Comparison of ENCODE assay signal across 14 cellular contexts in genomic region chr15:62118446-62118964, GRCh38. TPM values are rescaled to one million over a fixed set of nuclear protein-coding genes. Genes with fewer than 3 reads are reported as not detected.
DNase-seq lines count a peak whose midpoint lies in the region; ATAC-seq, FAIRE-seq and TF ChIP-seq lines count a peak whose summit lies in the region.
"Had no signal": no experiment of that assay in that cellular context is flagged by ENCODE, and none has a peak within 500 bp of the region (broad histone marks: within the 10 kb centered on the region; RNA-seq: fewer than 3 reads in every experiment).

No MANE protein-coding gene starts in this region.

- no peaks in the 10 kb centered on the region for H4K20me1 ChIP-seq in MM.1S (ENCODE audit: insufficient read depth, low read length)

- H3K27me3 Mint-ChIP-seq in activated T-helper 1 cell treated with anti-CD3 and anti-CD28 coated beads, Interleukin-12 subunit alpha, Interleukin-12 subunit beta, Interleukin-2, Interleukin-4 antibody, amounts not matched to agents 30 ng/mL and 10 ng/mL and 1 ng/mL, durations not matched to agents 14 hours and 24 hours and 36 hours (ENCODE audit: insufficient read depth) = peaks cover 2% of the 10 kb centered on the region

- H3K27ac Mint-ChIP-seq in activated naive CD4-positive, alpha-beta T cell treated with anti-CD3 and anti-CD28 coated beads, Interleukin-2, amount 50 U/mL, for 72 hours = peak overlapping the region; percentile 70 to 81
- H3K27ac Mint-ChIP-seq in activated T-helper 1 cell treated with anti-CD3 and anti-CD28 coated beads, Interleukin-12 subunit alpha, Interleukin-12 subunit beta, Interleukin-2, Interleukin-4 antibody, amounts not matched to agents 30 ng/mL and 10 ng/mL and 1 ng/mL, durations not matched to agents 14 hours and 24 hours and 36 hours = peak overlapping the region; percentile 60

- no peak overlapping the region for H2AFZ ChIP-seq in MM.1S (ENCODE audit: low read length)

- DNase-seq in activated naive CD4-positive, alpha-beta T cell treated with anti-CD3 and anti-CD28 coated beads, Interleukin-2, amount 50 U/mL, for 72 hours (ENCODE audit: low spot score in 2 of 2) = no peak
- DNase-seq in activated naive CD4-positive, alpha-beta T cell treated with Interleukin-2 at 50 U/mL for 16 hours = no peak
- DNase-seq in activated T-helper 1 cell treated with anti-CD3 and anti-CD28 coated beads, Interleukin-12 subunit alpha, Interleukin-12 subunit beta, Interleukin-2, Interleukin-4 antibody, amounts not matched to agents 30 ng/mL and 10 ng/mL and 1 ng/mL, durations not matched to agents 14 hours and 24 hours and 36 hours (ENCODE audit: low spot score) = no peak
- DNase-seq in MM.1S = no peak
- no peak for DNase-seq in AML-193 (lab: John Stamatoyannopoulos, UW)
- DNase-seq: activated CD4-positive, alpha-beta T cell treated with anti-CD3 and anti-CD28 coated beads, Interleukin-2, amount 50 U/mL, for 4 hours; BE2C; NCI-H2029 treated with DMSO at 0.1 percent for 48 hours had no signal

- peaks cover 34% of the 10 kb centered on the region for H3K4me1 Mint-ChIP-seq in activated T-helper 1 cell treated with anti-CD3 and anti-CD28 coated beads, Interleukin-12 subunit alpha, Interleukin-12 subunit beta, Interleukin-2, Interleukin-4 antibody, amounts not matched to agents 30 ng/mL and 10 ng/mL and 1 ng/mL, durations not matched to agents 14 hours and 24 hours and 36 hours (ENCODE audit: low read depth)

- no peaks in the 10 kb centered on the region for H3K79me2 ChIP-seq in MM.1S (ENCODE audit: low read length)

- H3F3A ChIP-seq in MM.1S (ENCODE audit: insufficient read depth, low read length) = no peaks in the 10 kb centered on the region

- 97% methylated on average over 8 of the region's 8 CpGs for WGBS in thymus

- no peak for ATAC-seq in activated naive CD4-positive, alpha-beta T cell treated with anti-CD3 and anti-CD28 coated beads, Interleukin-2, amount 50 U/mL, for 72 hours
- ATAC-seq in GM18907 (IDR thresholded peaks at IDR 0.05; ENCODE audit: unreplicated experiment) = no peak

- H3K4me1 ChIP-seq in thymus (ENCODE audit: control insufficient read depth, insufficient read depth, low read length) = peaks cover 19% of the 10 kb centered on the region
- peaks cover 16% of the 10 kb centered on the region; the same call in 1 of the 2 replicates for H3K4me1 ChIP-seq in MM.1S (ENCODE audit: low read length)

- no peaks in the 10 kb centered on the region for H3K36me3 Mint-ChIP-seq in activated naive CD4-positive, alpha-beta T cell treated with anti-CD3 and anti-CD28 coated beads, Interleukin-2, amount 50 U/mL, for 72 hours
- no peaks in the 10 kb centered on the region for H3K36me3 Mint-ChIP-seq in activated T-helper 1 cell treated with anti-CD3 and anti-CD28 coated beads, Interleukin-12 subunit alpha, Interleukin-12 subunit beta, Interleukin-2, Interleukin-4 antibody, amounts not matched to agents 30 ng/mL and 10 ng/mL and 1 ng/mL, durations not matched to agents 14 hours and 24 hours and 36 hours (ENCODE audit: low read depth)

- no peak overlapping the region for H3K9ac ChIP-seq in MM.1S (ENCODE audit: low read length)

- H3K4me3 Mint-ChIP-seq in activated T-helper 1 cell treated with anti-CD3 and anti-CD28 coated beads, Interleukin-12 subunit alpha, Interleukin-12 subunit beta, Interleukin-2, Interleukin-4 antibody, amounts not matched to agents 30 ng/mL and 10 ng/mL and 1 ng/mL, durations not matched to agents 14 hours and 24 hours and 36 hours = no peak overlapping the region

- H3K9me2 ChIP-seq in MM.1S (replicated peaks; ENCODE audit: insufficient read depth, low read length) = no peaks in the 10 kb centered on the region

- intact Hi-C loops in activated T-helper 1 cell treated with anti-CD3 and anti-CD28 coated beads, Interleukin-12 subunit alpha, Interleukin-12 subunit beta, Interleukin-2, Interleukin-4 antibody, amounts not matched to agents 30 ng/mL and 10 ng/mL and 1 ng/mL, durations not matched to agents 14 hours and 24 hours and 36 hours (cut with micrococcal nuclease) = no loop called here

- peak overlapping the region; percentile 1 for H3K27ac ChIP-seq in thymus (ENCODE audit: low read depth)
- H3K27ac ChIP-seq in MM.1S (ENCODE audit: low read length) = no peak overlapping the region
- H3K27ac ChIP-seq: cardiac muscle cell had no signal

- H3K27me3 ChIP-seq in thymus (ENCODE audit: control insufficient read depth, insufficient read depth) (no peaks in the 10 kb centered on the region), MM.1S (replicated peaks; ENCODE audit: insufficient read depth, low read length) (no peaks in the 10 kb centered on the region)
- H3K27me3 ChIP-seq: BE2C, cardiac muscle cell had no signal

- H3K4me3 ChIP-seq in thymus (ENCODE audit: low read length) (no peak overlapping the region), MM.1S (ENCODE audit: low read length) (no peak overlapping the region)
- H3K4me3 ChIP-seq: cardiac muscle cell had no signal

- peaks cover 0 to 3% of the 10 kb centered on the region in 2 donors for H3K9me3 Mint-ChIP-seq in activated naive CD4-positive, alpha-beta T cell treated with anti-CD3 and anti-CD28 coated beads, Interleukin-2, amount 50 U/mL, for 72 hours
- H3K9me3 Mint-ChIP-seq in activated T-helper 1 cell treated with anti-CD3 and anti-CD28 coated beads, Interleukin-12 subunit alpha, Interleukin-12 subunit beta, Interleukin-2, Interleukin-4 antibody, amounts not matched to agents 30 ng/mL and 10 ng/mL and 1 ng/mL, durations not matched to agents 14 hours and 24 hours and 36 hours = no peaks in the 10 kb centered on the region

- no peaks in the 10 kb centered on the region for H3K36me3 ChIP-seq in thymus (ENCODE audit: control insufficient read depth, insufficient read depth)
- H3K36me3 ChIP-seq in MM.1S (replicated peaks; ENCODE audit: insufficient read depth, low read length) = no peaks in the 10 kb centered on the region
- H3K36me3 ChIP-seq: BE2C, cardiac muscle cell had no signal

- peak; percentile 84 for FAIRE-seq in islet of Langerhans (lab: Jason Lieb, UNC)

- no peaks in the 10 kb centered on the region for H3K9me3 ChIP-seq in thymus (ENCODE audit: control insufficient read depth)
- H3K9me3 ChIP-seq in MM.1S (replicated peaks; ENCODE audit: insufficient read depth, low read length) = no peaks in the 10 kb centered on the region
- H3K9me3 ChIP-seq: BE2C had no signal

- TF ChIP-seq CTCF in MM.1S (IDR thresholded peaks at IDR 0.05; ENCODE audit: low read length) = no peak

- no peak overlapping the region for H3K4me2 ChIP-seq in MM.1S (ENCODE audit: low read depth, low read length)

RNA-seq across cellular contexts. Expression of gene C2CD4B, which starts 46.6 kb away (rescaled TPM):
- under 1 TPM in 1 of 2 donors, not detected in 1; 0.16 TPM for total RNA-seq in activated naive CD4-positive, alpha-beta T cell treated with anti-CD3 and anti-CD28 coated beads, Interleukin-2, amount 50 U/mL, for 72 hours
- total RNA-seq in activated T-helper 1 cell treated with anti-CD3 and anti-CD28 coated beads, Interleukin-12 subunit alpha, Interleukin-12 subunit beta, Interleukin-2, Interleukin-4 antibody, amounts not matched to agents 30 ng/mL and 10 ng/mL and 1 ng/mL, durations not matched to agents 14 hours and 24 hours and 36 hours = 0.78 and 0.83 TPM in 2 replicates
- polyA plus RNA-seq in thymus = 8.8 TPM
- polyA plus RNA-seq: cardiac muscle cell, neural cell had no signal

RNA-seq across cellular contexts. Expression of gene C2CD4A, which starts 51.7 kb away (rescaled TPM):
- total RNA-seq in activated naive CD4-positive, alpha-beta T cell treated with anti-CD3 and anti-CD28 coated beads, Interleukin-2, amount 50 U/mL, for 72 hours = under 1 TPM; 0.14 to 0.20 TPM
- 0.13 and 0.17 TPM in 2 replicates for total RNA-seq in activated T-helper 1 cell treated with anti-CD3 and anti-CD28 coated beads, Interleukin-12 subunit alpha, Interleukin-12 subunit beta, Interleukin-2, Interleukin-4 antibody, amounts not matched to agents 30 ng/mL and 10 ng/mL and 1 ng/mL, durations not matched to agents 14 hours and 24 hours and 36 hours
- 11.6 TPM for polyA plus RNA-seq in thymus
- total RNA-seq: cardiac muscle cell, Right ventricle myocardium inferior had no signal
- polyA plus RNA-seq: cardiac muscle cell, neural cell had no signal

RNA-seq across cellular contexts. Expression of gene VPS13C, which starts 58.3 kb away (rescaled TPM):
- 10 to 100 TPM; 59.4 to 61.0 TPM for total RNA-seq in activated naive CD4-positive, alpha-beta T cell treated with anti-CD3 and anti-CD28 coated beads, Interleukin-2, amount 50 U/mL, for 72 hours
- total RNA-seq in activated T-helper 1 cell treated with anti-CD3 and anti-CD28 coated beads, Interleukin-12 subunit alpha, Interleukin-12 subunit beta, Interleukin-2, Interleukin-4 antibody, amounts not matched to agents 30 ng/mL and 10 ng/mL and 1 ng/mL, durations not matched to agents 14 hours and 24 hours and 36 hours = 50.4 and 52.7 TPM in 2 replicates
- polyA plus RNA-seq in thymus = 50.9 TPM
